ENCODE assay signal across 8 cellular contexts in genomic region chr5:472656-473343, GRCh38. TPM values are rescaled to one million over a fixed set of nuclear protein-coding genes. Genes with fewer than 3 reads are reported as not detected.
DNase-seq lines count a peak whose midpoint lies in the region; TF ChIP-seq lines count a peak whose summit lies in the region.

No MANE protein-coding gene starts in this region.

- peak overlapping the region; percentile 63 for H3K14ac ChIP-seq in neuronal stem cell (ENCODE audit: low read length)

- H3K79me1 ChIP-seq in neuronal stem cell (ENCODE audit: low read depth, low read length), result peaks cover 10% of the 10 kb centered on the region

- TF ChIP-seq CTCF in LNCaP clone FGC (IDR thresholded peaks at IDR 0.05; ENCODE audit: control insufficient read depth, extremely low read depth, insufficient read depth), result no peak

- no peak overlapping the region for H2BK5ac ChIP-seq in neuronal stem cell (ENCODE audit: low read length)

- DNase-seq in ELF-1 (ENCODE audit: low read depth, low spot score) (peak; percentile 72), GOT3 (lab: John Stamatoyannopoulos, UW) (peak; percentile 65), LNCaP clone FGC (ENCODE audit: low read depth) (no peak), SHP77 treated with DMSO at 0.1 percent for 48 hours (lab: John Stamatoyannopoulos, UW) (peak; percentile 37), foreskin melanocyte (peak; percentile 54), neuronal stem cell (ENCODE audit: low spot score) (peak; percentile 79), stromal cell of bone marrow (ENCODE audit: low read depth) (peak; percentile 52)
- DNase-seq in activated gamma-delta T cell treated with anti-CD3 and anti-CD28 coated beads, Interleukin-2, amount 50 U/mL, for 16 hours (ENCODE audit: low read depth), result peak; percentile 84

- H4K91ac ChIP-seq in neuronal stem cell (ENCODE audit: low read depth, low read length, poor library complexity), result peak overlapping the region; percentile 95

- H3K4me2 ChIP-seq in neuronal stem cell (ENCODE audit: insufficient read depth, low read length, poor library complexity, severe bottlenecking), result peak overlapping the region; percentile 90

- no peak overlapping the region for H2BK120ac ChIP-seq in neuronal stem cell (ENCODE audit: low read depth, low read length)

- H2BK12ac ChIP-seq in neuronal stem cell (ENCODE audit: low read length), result no peak overlapping the region

- H3K4me1 ChIP-seq in neuronal stem cell (ENCODE audit: control insufficient read depth in 2 of 2, insufficient read depth in 1 of 2, low read depth in 1 of 2, low read length in 2 of 2), result peaks cover 9 to 10% of the 10 kb centered on the region in 2 donors

- peak overlapping the region; percentile 95 for H2AFZ ChIP-seq in neuronal stem cell (ENCODE audit: low read length)

- H3K18ac ChIP-seq in neuronal stem cell (ENCODE audit: low read length), result peak overlapping the region; percentile 98

- peak overlapping the region; percentile 77 for H3K4ac ChIP-seq in neuronal stem cell (ENCODE audit: low read length)

- peak overlapping the region; percentile 90 for H3K9ac ChIP-seq in neuronal stem cell (ENCODE audit: low read depth, low read length, poor library complexity)

- H3K9me3 ChIP-seq in neuronal stem cell (replicated peaks in 1 of 2; ENCODE audit: control insufficient read depth in 2 of 2, insufficient read depth in 1 of 2, low read depth in 1 of 2, low read length in 2 of 2), result no peaks in the 10 kb centered on the region

- WGBS in neuronal stem cell (ENCODE audit: extremely low coverage in 2 of 2, insufficient read length in 2 of 2, insufficient replicate concordance in 1 of 2), 2 donors, result no CpG with 5 or more reads among the region's 106 CpGs

- no peak overlapping the region for H2BK15ac ChIP-seq in neuronal stem cell (ENCODE audit: low read length)

- H3K36me3 ChIP-seq in neuronal stem cell (replicated peaks in 1 of 2; ENCODE audit: control insufficient read depth in 2 of 2, insufficient read depth in 2 of 2, low read length in 2 of 2), result peaks cover 3 to 27% of the 10 kb centered on the region in 2 donors

- peak overlapping the region; percentile 88 for H3K4me3 ChIP-seq in LNCaP clone FGC (ENCODE audit: low read depth, low read length)
- peak overlapping the region; percentile 86 to 91 for H3K4me3 ChIP-seq in neuronal stem cell (ENCODE audit: low read length in 2 of 2)

- H3K23ac ChIP-seq in neuronal stem cell (ENCODE audit: low read depth, low read length, poor library complexity), result peak overlapping the region; percentile 99

- H3K27ac ChIP-seq in neuronal stem cell (replicated peaks; ENCODE audit: low read length), result no peak overlapping the region

- H4K8ac ChIP-seq in neuronal stem cell (ENCODE audit: low read depth, low read length), result no peak overlapping the region

- H3K27me3 ChIP-seq in neuronal stem cell (ENCODE audit: control insufficient read depth in 3 of 3, insufficient read depth in 3 of 3, low read depth in 1 of 3, low read length in 3 of 3), result peaks cover 0 to 33% (median 8%) of the 10 kb centered on the region in 3 experiments

- H2AK5ac ChIP-seq in neuronal stem cell (ENCODE audit: low read depth, low read length), result peak overlapping the region; percentile 92

RNA-seq across cellular contexts. Expression of gene EXOC3, which starts 29.8 kb away (rescaled TPM):
- 18.9 TPM for polyA plus RNA-seq in neuronal stem cell (2013, experiment 1 of 2)
- polyA plus RNA-seq in neuronal stem cell (2013, experiment 2 of 2), result 18.7 TPM

RNA-seq across cellular contexts. Expression of gene SLC9A3, which starts 51.4 kb away (rescaled TPM):
- 3.3 TPM for polyA plus RNA-seq in neuronal stem cell (2013, experiment 1 of 2)
- 3.2 TPM for polyA plus RNA-seq in neuronal stem cell (2013, experiment 2 of 2)
